In the genomic region with DNA sequence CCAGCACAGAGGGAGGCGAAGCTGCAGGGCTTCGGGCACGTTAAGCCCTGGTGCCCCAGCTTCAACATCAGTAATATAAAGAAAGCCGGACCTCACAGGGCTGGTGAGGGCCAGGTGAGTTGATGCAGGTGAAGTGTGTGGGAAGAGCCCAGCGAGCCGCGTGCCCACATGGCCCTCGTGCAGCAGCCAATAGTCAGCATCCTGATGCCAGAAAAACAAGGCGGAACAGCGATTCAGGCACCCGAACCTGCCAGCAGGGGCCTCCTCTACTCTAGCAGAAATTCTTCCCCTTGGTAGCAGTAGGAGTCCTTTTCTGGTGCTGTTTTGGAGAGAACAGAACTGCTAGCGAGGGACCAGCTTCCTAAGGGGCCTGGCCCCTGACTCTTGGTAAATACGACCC, we compare ENCODE assay signal across 29 cellular contexts. TPM values are rescaled to one million over a fixed set of nuclear protein-coding genes. Genes with fewer than 3 reads are reported as not detected.
DNase-seq lines count a peak whose midpoint lies in the region; ATAC-seq, FAIRE-seq and TF ChIP-seq lines count a peak whose summit lies in the region.
"Had no signal": no experiment of that assay in that cellular context is flagged by ENCODE, and none has a peak within 500 bp of the region (broad histone marks: within the 10 kb centered on the region; RNA-seq: fewer than 3 reads in every experiment).

No MANE protein-coding gene starts in this region.

- peaks cover 22% of the 10 kb centered on the region for H3K79me2 ChIP-seq in HCT116 (ENCODE audit: insufficient read depth, low read length)
- peaks cover 3% of the 10 kb centered on the region; the same call in 1 of the 2 replicates for H3K79me2 ChIP-seq in GM12878 (ENCODE audit: control insufficient read depth, insufficient read depth, low read length)

- no peak overlapping the region for H3K14ac ChIP-seq in neuronal stem cell (ENCODE audit: low read length)

- H3K36me3 Mint-ChIP-seq in activated CD4-positive, alpha-beta memory T cell treated with anti-CD3 and anti-CD28 coated beads, Interleukin-2, amount 10 ng/mL, durations not matched to agents 7 days and 5 days (ENCODE audit: low read depth), result peaks cover 83% of the 10 kb centered on the region
- peaks cover 67% of the 10 kb centered on the region for H3K36me3 Mint-ChIP-seq in activated CD4-positive, alpha-beta memory T cell treated with anti-CD3 and anti-CD28 coated beads for 36 hours

- no peak overlapping the region for H4K91ac ChIP-seq in neuronal stem cell (ENCODE audit: low read depth, low read length, poor library complexity)

- no peak for FAIRE-seq in GM12878 (lab: Jason Lieb, UNC)
- FAIRE-seq: kidney, pancreas, small intestine had no signal

- H4K20me1 ChIP-seq in HCT116 (ENCODE audit: insufficient read depth) (0 out of 2 replicates have a peak, but pooled peaks cover 3% of the 10 kb centered on the region), GM12878 (ENCODE audit: control insufficient read depth, insufficient read depth) (no peaks in the 10 kb centered on the region)

- CTCF ChIA-PET in activated CD4-positive, alpha-beta memory T cell treated with anti-CD3 and anti-CD28 coated beads, Interleukin-2, amount 10 ng/mL, durations not matched to agents 7 days and 5 days (lab: Charles Lee), result interaction anchor here (0.9 kb wide), 1 partner anchor 11 kb away, joined by 4 read pairs; no protein-coding TSS in a partner anchor
- CTCF ChIA-PET in activated CD4-positive, alpha-beta memory T cell treated with anti-CD3 and anti-CD28 coated beads for 36 hours (lab: Charles Lee), result no interaction called here
- CTCF ChIA-PET in HCT116 (lab: Charles Lee), result no interaction called here
- CTCF ChIA-PET in GM12878 (lab: Yijun Ruan, JAX), result no interaction called here

- H2BK15ac ChIP-seq in neuronal stem cell (ENCODE audit: low read length), result no peak overlapping the region

- SMC1A ChIA-PET in GM12878 (lab: Charles Lee; ENCODE audit: uncharacterized antibody, unreplicated experiment), result interaction anchor here (0.9 kb wide), 1 partner anchor 109 kb away, joined by 4 read pairs; no protein-coding TSS in a partner anchor

- BruUV-seq in HCT116 (replicated peaks; lab: Mats Ljungman, UMichigan) (no TSS peak), GM12878 (replicated peaks; lab: Mats Ljungman, UMichigan) (no TSS peak)

- no peak overlapping the region for H3K9ac ChIP-seq in HCT116 (ENCODE audit: low read length)
- H3K9ac ChIP-seq in GM12878 (ENCODE audit: control insufficient read depth, insufficient read depth, low read length), result no peak overlapping the region
- H3K9ac ChIP-seq in neuronal stem cell (ENCODE audit: low read depth, low read length, poor library complexity), result no peak overlapping the region

- TF ChIP-seq CTCF in HCT116 (IDR thresholded peaks at IDR 0.05 in 2 of 3, conservative IDR thresholded peaks at IDR 0.05 in 1 of 3; ENCODE audit: borderline replicate concordance in 1 of 3, insufficient read depth in 1 of 3, low read depth in 2 of 3, low read length in 2 of 3) (no peak), GM12878 (IDR thresholded peaks at IDR 0.05 in 2 of 3, conservative IDR thresholded peaks at IDR 0.05 in 1 of 3; ENCODE audit: control insufficient read depth in 2 of 3, extremely low read depth in 1 of 3, insufficient read depth in 1 of 3, low read depth in 3 of 3, low read length in 3 of 3) (no peak)

- H3K4me2 ChIP-seq in HCT116 (ENCODE audit: low read length), result no peak overlapping the region
- H3K4me2 ChIP-seq in GM12878 (ENCODE audit: control insufficient read depth, insufficient read depth), result no peak overlapping the region
- no peak overlapping the region for H3K4me2 ChIP-seq in neuronal stem cell (ENCODE audit: insufficient read depth, low read length, poor library complexity, severe bottlenecking)

- no peaks in the 10 kb centered on the region for H3K27me3 Mint-ChIP-seq in activated CD4-positive, alpha-beta memory T cell treated with anti-CD3 and anti-CD28 coated beads, Interleukin-2, amount 10 ng/mL, durations not matched to agents 7 days and 5 days
- H3K27me3 Mint-ChIP-seq in activated CD4-positive, alpha-beta memory T cell treated with anti-CD3 and anti-CD28 coated beads for 36 hours, result no peaks in the 10 kb centered on the region
- H3K27me3 Mint-ChIP-seq: central memory CD8-positive, alpha-beta T cell had no signal

- H3K4me3 ChIP-seq in HCT116 (replicated peaks in 1 of 2; ENCODE audit: low read depth in 1 of 2, low read length in 2 of 2) (no peak overlapping the region), GM12878 (no peak overlapping the region), neuronal stem cell (ENCODE audit: low read length in 2 of 2) (no peak overlapping the region)
- H3K4me3 ChIP-seq: HAP-1, heart right ventricle, lung, pancreas, SK-N-MC, suprapubic skin had no signal

- peaks cover 24% of the 10 kb centered on the region for H3K4me1 Mint-ChIP-seq in activated CD4-positive, alpha-beta memory T cell treated with anti-CD3 and anti-CD28 coated beads, Interleukin-2, amount 10 ng/mL, durations not matched to agents 7 days and 5 days
- peaks cover 17% of the 10 kb centered on the region for H3K4me1 Mint-ChIP-seq in activated CD4-positive, alpha-beta memory T cell treated with anti-CD3 and anti-CD28 coated beads for 36 hours (ENCODE audit: low read depth)

- 83% methylated on average over 13 of the region's 13 CpGs for WGBS in GM12878 (ENCODE audit: insufficient coverage, insufficient replicate concordance, low lambda C conversion rate, missing lambda C conversion rate)
- WGBS in neuronal stem cell (ENCODE audit: extremely low coverage in 2 of 2, insufficient read length in 2 of 2, insufficient replicate concordance in 1 of 2), 2 donors, result no CpG with 5 or more reads among the region's 13 CpGs

- H3K4me1 ChIP-seq in HCT116 (ENCODE audit: control insufficient read depth in 1 of 2, insufficient read depth in 2 of 2, low read length in 2 of 2), result no peaks in the 10 kb centered on the region
- no peaks in the 10 kb centered on the region for H3K4me1 ChIP-seq in GM12878 (ENCODE audit: control insufficient read depth, insufficient read depth, low read length)
- H3K4me1 ChIP-seq in neuronal stem cell (ENCODE audit: control insufficient read depth in 2 of 2, insufficient read depth in 1 of 2, low read depth in 1 of 2, low read length in 2 of 2), result no peaks in the 10 kb centered on the region
- H3K4me1 ChIP-seq: HAP-1, pancreas, suprapubic skin had no signal

- H2AK5ac ChIP-seq in neuronal stem cell (ENCODE audit: low read depth, low read length), result no peak overlapping the region

- no peak overlapping the region for H2BK120ac ChIP-seq in neuronal stem cell (ENCODE audit: low read depth, low read length)

- no peaks in the 10 kb centered on the region for H3K9me3 ChIP-seq in HCT116 (ENCODE audit: control insufficient read depth in 1 of 2, insufficient read depth in 1 of 2, low read depth in 1 of 2, low read length in 2 of 2)
- H3K9me3 ChIP-seq in GM12878 (replicated peaks; ENCODE audit: control insufficient read depth, insufficient read depth, low read length), result no peaks in the 10 kb centered on the region
- H3K9me3 ChIP-seq in neuronal stem cell (replicated peaks in 1 of 2; ENCODE audit: control insufficient read depth in 2 of 2, insufficient read depth in 1 of 2, low read depth in 1 of 2, low read length in 2 of 2), result peaks cover 0 to 3% of the 10 kb centered on the region in 2 donors
- H3K9me3 ChIP-seq: HAP-1, heart right ventricle, pancreas, suprapubic skin had no signal

- H3K27me3 ChIP-seq in HCT116 (ENCODE audit: insufficient read depth, low read length) (no peaks in the 10 kb centered on the region), GM12878 (replicated peaks in 1 of 2; ENCODE audit: control insufficient read depth in 2 of 2, insufficient read depth in 2 of 2, low read length in 1 of 2) (no peaks in the 10 kb centered on the region), neuronal stem cell (ENCODE audit: control insufficient read depth in 3 of 3, insufficient read depth in 3 of 3, low read depth in 1 of 3, low read length in 3 of 3) (no peaks in the 10 kb centered on the region)
- H3K27me3 ChIP-seq: heart right ventricle, pancreas, suprapubic skin had no signal

- in situ Hi-C loops in GM12878 (cut with MboI), result loop anchor here (10.0 kb wide), 1 partner anchor 364 kb away; no protein-coding TSS in a partner anchor

- RAD21 ChIA-PET in HCT116 (lab: Charles Lee; ENCODE audit: low non-redundant PET in 1 of 2, low total read pairs in 2 of 2, uncharacterized antibody in 2 of 2, unreplicated experiment in 2 of 2), result no interaction called here
- RAD21 ChIA-PET in GM12878 (lab: Charles Lee; ENCODE audit: unreplicated experiment), result no interaction called here

- H3K18ac ChIP-seq in neuronal stem cell (ENCODE audit: low read length), result no peak overlapping the region

- peaks cover 28 to 54% of the 10 kb centered on the region in 2 experiments; a peak in 3 of 4 replicates for H3K36me3 ChIP-seq in HCT116 (ENCODE audit: control insufficient read depth in 1 of 2, insufficient read depth in 2 of 2, low read length in 2 of 2)
- peaks cover 31 to 46% of the 10 kb centered on the region in 2 experiments for H3K36me3 ChIP-seq in GM12878 (ENCODE audit: control insufficient read depth in 2 of 2, insufficient read depth in 2 of 2, low read length in 1 of 2)
- H3K36me3 ChIP-seq in neuronal stem cell (replicated peaks in 1 of 2; ENCODE audit: control insufficient read depth in 2 of 2, insufficient read depth in 2 of 2, low read length in 2 of 2), result peaks cover 37 to 73% of the 10 kb centered on the region in 2 donors

- H3K9me3 Mint-ChIP-seq in activated CD4-positive, alpha-beta memory T cell treated with anti-CD3 and anti-CD28 coated beads, Interleukin-2, amount 10 ng/mL, durations not matched to agents 7 days and 5 days, result no peaks in the 10 kb centered on the region
- no peaks in the 10 kb centered on the region for H3K9me3 Mint-ChIP-seq in activated CD4-positive, alpha-beta memory T cell treated with anti-CD3 and anti-CD28 coated beads for 36 hours
- H3K9me3 Mint-ChIP-seq: activated naive CD4-positive, alpha-beta T cell treated with anti-CD3 and anti-CD28 coated beads for 36 hours; activated T-helper 1 cell treated with anti-CD3 and anti-CD28 coated beads, Interleukin-12 subunit alpha, Interleukin-12 subunit beta, Interleukin-2, Interleukin-4 antibody, amounts not matched to agents 30 ng/mL and 10 ng/mL and 1 ng/mL, durations not matched to agents 14 hours and 24 hours and 36 hours; central memory CD8-positive, alpha-beta T cell had no signal

- no peaks in the 10 kb centered on the region for H3K9me2 ChIP-seq in HCT116 (ENCODE audit: insufficient read depth)

- intact Hi-C loops in activated CD4-positive, alpha-beta memory T cell treated with anti-CD3 and anti-CD28 coated beads for 36 hours (cut with micrococcal nuclease), result no loop called here
- intact Hi-C loops in HCT116 (cut with micrococcal nuclease) (loop anchor here (10.0 kb wide), 2 partner anchors 244 to 374 kb away; no protein-coding TSS in a partner anchor), GM12878 (cut with micrococcal nuclease; ENCODE audit: unreplicated experiment) (loop anchor here (10.0 kb wide), 1 partner anchor 204 kb away; no protein-coding TSS in a partner anchor)

- H3K23ac ChIP-seq in neuronal stem cell (ENCODE audit: low read depth, low read length, poor library complexity), result peak overlapping the region; percentile 43

- H3K27ac Mint-ChIP-seq in activated CD4-positive, alpha-beta memory T cell treated with anti-CD3 and anti-CD28 coated beads, Interleukin-2, amount 10 ng/mL, durations not matched to agents 7 days and 5 days, result no peak overlapping the region
- H3K27ac Mint-ChIP-seq in activated CD4-positive, alpha-beta memory T cell treated with anti-CD3 and anti-CD28 coated beads for 36 hours, result no peak overlapping the region
- H3K27ac Mint-ChIP-seq: activated naive CD4-positive, alpha-beta T cell treated with anti-CD3 and anti-CD28 coated beads for 36 hours; activated T-helper 1 cell treated with anti-CD3 and anti-CD28 coated beads, Interleukin-12 subunit alpha, Interleukin-12 subunit beta, Interleukin-2, Interleukin-4 antibody, amounts not matched to agents 30 ng/mL and 10 ng/mL and 1 ng/mL, durations not matched to agents 14 hours and 24 hours and 36 hours had no signal

- no peak overlapping the region for H2BK5ac ChIP-seq in neuronal stem cell (ENCODE audit: low read length)

- H3K4ac ChIP-seq in neuronal stem cell (ENCODE audit: low read length), result no peak overlapping the region

- peak; percentile 9 for DNase-seq in activated CD4-positive, alpha-beta memory T cell treated with anti-CD3 and anti-CD28 coated beads, Interleukin-2, amount 10 ng/mL, durations not matched to agents 7 days and 5 days
- no peak for DNase-seq in activated CD4-positive, alpha-beta memory T cell treated with anti-CD3 and anti-CD28 coated beads for 36 hours
- DNase-seq in HCT116 (ENCODE audit: low read depth, low spot score) (no peak), GM12878 (ENCODE audit: low read depth, low spot score) (no peak), neuronal stem cell (ENCODE audit: low spot score) (no peak), LoVo (ENCODE audit: low spot score) (no peak), DMS79 (lab: John Stamatoyannopoulos, UW) (no peak)
- DNase-seq: activated CD4-positive, alpha-beta T cell treated with anti-CD3 and anti-CD28 coated beads, Interleukin-2, amount 50 U/mL, for 1 hour; activated CD4-positive, CD25-positive, alpha-beta regulatory T cell; activated naive CD4-positive, alpha-beta T cell treated with anti-CD3 and anti-CD28 coated beads for 36 hours; dermis blood vessel endothelial cell; foreskin melanocyte; heart right ventricle; kidney; NCI-H1048; NCI-H1694 treated with DMSO at 0.1 percent for 48 hours; NCI-H2171 treated with DMSO at 0.1 percent for 48 hours; NCI-H510A; small intestine; stimulated activated naive CD4-positive, alpha-beta T cell treated with Interleukin-2 at 50 U/mL for 16 hours; T-helper 1 cell had no signal

- H2AFZ ChIP-seq in HCT116 (ENCODE audit: low read depth, low read length, poor library complexity, severe bottlenecking) (no peak overlapping the region), GM12878 (ENCODE audit: control insufficient read depth, low read depth, low read length) (no peak overlapping the region), neuronal stem cell (ENCODE audit: low read length) (no peak overlapping the region)

- POLR2A ChIA-PET in activated CD4-positive, alpha-beta memory T cell treated with anti-CD3 and anti-CD28 coated beads, Interleukin-2, amount 10 ng/mL, durations not matched to agents 7 days and 5 days (lab: Charles Lee), result interaction anchor here (1.4 kb wide), 1 partner anchor 8 kb away, joined by 8 read pairs; a partner anchor contains a TSS
- POLR2A ChIA-PET in activated CD4-positive, alpha-beta memory T cell treated with anti-CD3 and anti-CD28 coated beads for 36 hours (lab: Charles Lee), result interaction anchor here (2.1 kb wide), 1 partner anchor 8 kb away, joined by 9 read pairs; a partner anchor contains a TSS
- POLR2A ChIA-PET in HCT116 (lab: Charles Lee) (no interaction called here), GM12878 (lab: Charles Lee) (no interaction called here)

- TF ChIP-seq POLR2A in HCT116 (IDR thresholded peaks at IDR 0.05; ENCODE audit: borderline replicate concordance, extremely low read depth, insufficient read depth, insufficient read length) (no peak), GM12878 (IDR thresholded peaks at IDR 0.05; ENCODE audit: low read depth, low read length) (peak; percentile 21; the same call in 1 of the 2 replicates)

- no peaks in the 10 kb centered on the region for H3K79me1 ChIP-seq in neuronal stem cell (ENCODE audit: low read depth, low read length)

- no peak overlapping the region for H4K8ac ChIP-seq in neuronal stem cell (ENCODE audit: low read depth, low read length)

- TF ChIP-seq RAD21 in HCT116 (IDR thresholded peaks at IDR 0.05; ENCODE audit: low read depth), result no peak
- TF ChIP-seq RAD21 in GM12878 (IDR thresholded peaks at IDR 0.05; ENCODE audit: insufficient read depth, low read depth, low read length), result 0 out of 2 replicates have a peak, but pooled peaks have one; percentile 9

- ATAC-seq in HCT116 (0 out of 2 replicates have a peak, but pooled peaks have one; percentile 25), GM12878 (no peak; the same call in 2 of the 3 replicates), HG02884 (IDR thresholded peaks at IDR 0.05; ENCODE audit: unreplicated experiment) (no peak)
- ATAC-seq: pancreas had no signal

- no peak for TF ChIP-seq EP300 in GM12878 (IDR thresholded peaks at IDR 0.05; ENCODE audit: borderline replicate concordance in 1 of 2, control insufficient read depth in 1 of 2, low read depth in 2 of 2, low read length in 2 of 2)

- no peak overlapping the region for H3K4me3 Mint-ChIP-seq in activated CD4-positive, alpha-beta memory T cell treated with anti-CD3 and anti-CD28 coated beads, Interleukin-2, amount 10 ng/mL, durations not matched to agents 7 days and 5 days
- no peak overlapping the region for H3K4me3 Mint-ChIP-seq in activated CD4-positive, alpha-beta memory T cell treated with anti-CD3 and anti-CD28 coated beads for 36 hours
- H3K4me3 Mint-ChIP-seq: activated naive CD4-positive, alpha-beta T cell treated with anti-CD3 and anti-CD28 coated beads for 36 hours; activated T-helper 1 cell treated with anti-CD3 and anti-CD28 coated beads, Interleukin-12 subunit alpha, Interleukin-12 subunit beta, Interleukin-2, Interleukin-4 antibody, amounts not matched to agents 30 ng/mL and 10 ng/mL and 1 ng/mL, durations not matched to agents 14 hours and 24 hours and 36 hours; central memory CD8-positive, alpha-beta T cell had no signal

- no peak overlapping the region for H2BK12ac ChIP-seq in neuronal stem cell (ENCODE audit: low read length)

- H3K27ac ChIP-seq in HCT116 (ENCODE audit: low read depth, low read length), result no peak overlapping the region
- no peak overlapping the region for H3K27ac ChIP-seq in GM12878 (ENCODE audit: control insufficient read depth, insufficient read depth)
- no peak overlapping the region for H3K27ac ChIP-seq in neuronal stem cell (replicated peaks; ENCODE audit: low read length)
- H3K27ac ChIP-seq: heart right ventricle, pancreas, SK-N-MC, suprapubic skin had no signal

RNA-seq across cellular contexts. Expression of a gene that starts 7.8 kb away (rescaled TPM):
- 10 to 100 TPM; 50.1 to 52.9 TPM for total RNA-seq in activated CD4-positive, alpha-beta memory T cell treated with anti-CD3 and anti-CD28 coated beads, Interleukin-2, amount 10 ng/mL, durations not matched to agents 7 days and 5 days
- 10 to 100 TPM; 49.8 to 51.6 TPM for total RNA-seq in activated CD4-positive, alpha-beta memory T cell treated with anti-CD3 and anti-CD28 coated beads for 36 hours
- total RNA-seq in HCT116 (2021; ENCODE audit: unreplicated experiment) (35.0 TPM), GM12878 (2014; rRNA removed) (20.3 and 28.6 TPM in 2 replicates), GM12878 (2014; rRNA removed; fragmentation: Illumina TruSeq; extraction: Trizol) (19.4 and 21.2 TPM in 2 replicates), GM12878 (2021) (39.5 and 42.6 TPM in 2 replicates)
- 32.6 and 40.3 TPM in 2 replicates for polyA plus RNA-seq in HCT116 (2012)
- 59.0 and 62.7 TPM in 2 replicates for total RNA-seq in GM12878 (2013; cell fraction: nucleolus; rRNA removed)
- 49.6 TPM for polyA plus RNA-seq in GM12878 (2011; ENCODE audit: low read depth)
- polyA plus RNA-seq in GM12878 (2011; rRNA removed) (56.0 and 60.3 TPM in 2 replicates), GM12878 (2014; fragmentation: Illumina TruSeq; extraction: Trizol) (36.4 and 43.7 TPM in 2 replicates), GM12878 (2014; fragmentation: Nextera tagmentation; extraction: Ambion mirVana) (10 to 100 TPM; 37.1 to 49.5 TPM), GM12878 (2014; rRNA removed) (53.1 and 54.8 TPM in 2 replicates), GM12878 (2016; fragmentation: Nextera tagmentation; extraction: Ambion mirVana) (100 to 1,000 TPM; 103 to 111 TPM)
- 55.7 and 56.7 TPM in 2 replicates for polyA plus RNA-seq in GM12878 (2011; cell fraction: cytosol; rRNA removed)
- 59.3 and 75.4 TPM in 2 replicates for polyA plus RNA-seq in GM12878 (2011; cell fraction: nucleus; rRNA removed)
- polyA plus RNA-seq in GM12878 (2012), result 54.8 and 68.7 TPM in 2 replicates
- 19.0 and 19.3 TPM in 2 replicates for polyA minus RNA-seq in GM12878 (2011; rRNA and poly(A)+ RNA removed)
- polyA minus RNA-seq in GM12878 (2011; cell fraction: cytosol; rRNA and poly(A)+ RNA removed), result 8.3 and 14.7 TPM in 2 replicates
- polyA minus RNA-seq in GM12878 (2011; cell fraction: nucleus; rRNA and poly(A)+ RNA removed), result 54.4 and 77.1 TPM in 2 replicates
- 29.2 TPM for polyA plus RNA-seq in neuronal stem cell (2013, experiment 1 of 2)
- 30.5 TPM for polyA plus RNA-seq in neuronal stem cell (2013, experiment 2 of 2)

Comparison
In these comparisons a context has a peak if more than half of its experiments do, and no peak if none do; other contexts are left out.
1. POLR2A ChIA-PET loops: an anchor here in activated CD4-positive, alpha-beta memory T cell treated with anti-CD3 and anti-CD28 coated beads, Interleukin-2, amount 10 ng/mL, durations not matched to agents 7 days and 5 days (1.4 kb wide) and activated CD4-positive, alpha-beta memory T cell treated with anti-CD3 and anti-CD28 coated beads for 36 hours (2.1 kb wide); none called in HCT116 and GM12878.